ENCODE assay signal across 1 cellular context in the genomic region with DNA sequence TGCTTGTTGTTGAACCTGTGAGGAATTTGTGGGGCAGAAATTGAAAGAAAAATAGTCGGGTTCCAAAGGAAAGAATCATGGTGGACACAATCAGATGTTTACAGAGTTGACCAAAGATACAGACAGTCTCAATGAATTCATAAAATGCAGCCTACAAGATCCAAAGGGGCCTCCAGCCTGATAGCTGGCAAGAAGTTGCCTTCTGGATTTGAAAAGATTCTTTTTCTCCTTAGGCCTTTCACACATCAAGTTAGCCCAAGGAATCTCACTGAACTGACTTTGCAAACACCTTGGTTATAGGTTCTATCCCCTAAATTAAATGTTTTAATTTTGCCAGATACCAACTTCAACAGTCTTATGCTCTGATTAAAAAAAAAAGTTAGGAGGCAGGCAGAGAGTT.
A peak's percentile ranks its signal among the peaks of the same experiment; 100 is the strongest.
TF ChIP-seq lines count a peak whose summit lies in the region.

No MANE protein-coding gene starts in this region.

TF ChIP-seq in GM12878, 131 proteins besides CTCF, POLR2A, EP300 and RAD21:
- TF ChIP-seq POU2F2 (IDR thresholded peaks at IDR 0.05; ENCODE audit: borderline replicate concordance, low read depth, low read length) = peak; percentile 8; the same call in 1 of the 3 replicates
- 0 out of 2 replicates have a peak, but pooled peaks have one; percentile 47 for TF ChIP-seq ZBTB4 (CRISPR knock-in tag; IDR thresholded peaks at IDR 0.05)
- TF ChIP-seq IRF5 (IDR thresholded peaks at IDR 0.05; ENCODE audit: borderline replicate concordance) = no peak
- TF ChIP-seq POLR2AphosphoS5 (IDR thresholded peaks at IDR 0.05; ENCODE audit: low read length) = peak; percentile 79
